20 cellular contexts compared by ENCODE assay signal in the genomic region with DNA sequence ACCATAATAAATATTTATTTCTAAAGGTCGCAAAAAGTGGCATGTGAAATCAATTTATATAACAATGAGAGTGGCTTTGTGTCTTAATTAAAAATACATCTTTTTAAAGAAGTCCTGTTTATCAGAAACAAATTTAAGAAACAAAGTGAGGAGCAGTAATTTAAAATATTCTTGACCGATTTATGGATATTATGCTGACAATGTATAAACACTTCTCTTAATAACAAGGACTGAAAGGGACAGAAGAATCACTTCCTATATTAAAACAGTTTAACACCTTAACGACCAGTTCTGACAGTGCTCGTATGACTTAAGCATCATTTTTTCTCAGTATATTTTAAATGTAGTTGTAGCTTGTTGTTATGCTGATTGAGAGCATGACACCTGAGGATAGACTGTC.
DNase-seq lines count a peak whose midpoint lies in the region; ATAC-seq, FAIRE-seq and TF ChIP-seq lines count a peak whose summit lies in the region.
"Had no signal": no experiment of that assay in that cellular context is flagged by ENCODE, and none has a peak within 500 bp of the region (broad histone marks: within the 10 kb centered on the region; RNA-seq: fewer than 3 reads in every experiment).

No MANE protein-coding gene starts in this region.

- no peaks in the 10 kb centered on the region for H3K9me1 ChIP-seq in IMR-90 (ENCODE audit: insufficient read depth, low read length)

- no peaks in the 10 kb centered on the region for H3K27me3 ChIP-seq in IMR-90 (ENCODE audit: control insufficient read depth, insufficient read depth, low read length)
- no peaks in the 10 kb centered on the region for H3K27me3 ChIP-seq in right atrium auricular region
- H3K27me3 ChIP-seq: BLaER1 treated with 17β-estradiol and CSF1 and Interleukin-3, amounts not matched to agents 10 nM and 100 nM had no signal

- H3K4me1 ChIP-seq in IMR-90 (ENCODE audit: control insufficient read depth, insufficient read depth, low read length): no peaks in the 10 kb centered on the region
- H3K4me1 ChIP-seq in right atrium auricular region: no peaks in the 10 kb centered on the region
- H3K4me1 ChIP-seq: Caco-2 had no signal

- no peak overlapping the region for H2BK15ac ChIP-seq in IMR-90 (ENCODE audit: low read depth, low read length)

- peak; percentile 32 for FAIRE-seq in A204.1 (lab: Jason Lieb, UNC)
- FAIRE-seq: D721Med, G401.6, GM12891 had no signal

- no peak overlapping the region for H3K4me2 ChIP-seq in IMR-90 (ENCODE audit: low read depth, low read length)
- H3K4me2 ChIP-seq: BLaER1 treated with 17β-estradiol and CSF1 and Interleukin-3, amounts not matched to agents 10 nM and 100 nM had no signal

- H2AFZ ChIP-seq in IMR-90 (replicated peaks; ENCODE audit: low read length, poor library complexity): no peak overlapping the region

- CTCF ChIA-PET in IMR-90 (lab: Yijun Ruan, JAX): no interaction called here

- no peak overlapping the region for H3K56ac ChIP-seq in IMR-90 (ENCODE audit: extremely low read depth, insufficient read depth, low read length)

- H3K36me3 ChIP-seq in IMR-90 (ENCODE audit: control insufficient read depth, insufficient read depth, low read length) (no peaks in the 10 kb centered on the region), right atrium auricular region (no peaks in the 10 kb centered on the region)
- H3K36me3 ChIP-seq: BLaER1 treated with 17β-estradiol and CSF1 and Interleukin-3, amounts not matched to agents 10 nM and 100 nM had no signal

- dilution Hi-C loops in IMR-90 (cut with HindIII; ENCODE audit: low sequenced_read_pairs, unreplicated experiment): no loop called here

- H3K27ac ChIP-seq in IMR-90 (ENCODE audit: insufficient read depth, low read length): no peak overlapping the region
- H3K27ac ChIP-seq in right atrium auricular region: no peak overlapping the region
- H3K27ac ChIP-seq: 22Rv1; BLaER1 treated with 17β-estradiol and CSF1 and Interleukin-3, amounts not matched to agents 10 nM and 100 nM; C4-2B had no signal

- H2AK9ac ChIP-seq in IMR-90 (replicated peaks; ENCODE audit: low read depth, low read length, poor library complexity): no peak overlapping the region

- H3K18ac ChIP-seq in IMR-90 (ENCODE audit: low read depth, low read length): no peak overlapping the region

- no peak overlapping the region for H3K9ac ChIP-seq in IMR-90 (ENCODE audit: low read depth, low read length)
- H3K9ac ChIP-seq: BLaER1 treated with 17β-estradiol and CSF1 and Interleukin-3, amounts not matched to agents 10 nM and 100 nM had no signal

- no peak for TF ChIP-seq RAD21 in IMR-90 (IDR thresholded peaks at IDR 0.05; ENCODE audit: low read length)

- no CpG with 5 or more reads among the region's 4 CpGs for WGBS in IMR-90 (ENCODE audit: extremely low coverage in 2 of 2, insufficient read length in 1 of 2), 2 experiments

- TF ChIP-seq POLR2A in IMR-90 (IDR thresholded peaks at IDR 0.05; ENCODE audit: low read depth, low read length): no peak

- no peak overlapping the region for H4K8ac ChIP-seq in IMR-90 (ENCODE audit: low read depth in 2 of 2, low read length in 2 of 2)

- H3K4me3 ChIP-seq in IMR-90 (ENCODE audit: insufficient read depth, low read depth, low read length) (no peak overlapping the region), right atrium auricular region (no peak overlapping the region)
- H3K4me3 ChIP-seq: BLaER1 treated with 17β-estradiol and CSF1 and Interleukin-3, amounts not matched to agents 10 nM and 100 nM had no signal

- H3K9me3 ChIP-seq in IMR-90 (ENCODE audit: control insufficient read depth, insufficient read depth, low read length): peaks cover 4% of the 10 kb centered on the region
- H3K9me3 ChIP-seq in right atrium auricular region: no peaks in the 10 kb centered on the region
- H3K9me3 ChIP-seq: BLaER1 treated with 17β-estradiol and CSF1 and Interleukin-3, amounts not matched to agents 10 nM and 100 nM; Caco-2 had no signal

- no peak overlapping the region for H4K91ac ChIP-seq in IMR-90 (ENCODE audit: insufficient read depth, low read depth, low read length)

- H3K9me3 Mint-ChIP-seq in activated naive CD4-positive, alpha-beta T cell treated with anti-CD3 and anti-CD28 coated beads, Interleukin-2, amount 50 U/mL, for 24 hours: peaks cover 9% of the 10 kb centered on the region
- H3K9me3 Mint-ChIP-seq: CD4-positive, alpha-beta T cell had no signal

- no peak overlapping the region for H2BK120ac ChIP-seq in IMR-90 (ENCODE audit: low read depth, low read length)

- TF ChIP-seq CTCF in IMR-90 (conservative IDR thresholded peaks at IDR 0.05; ENCODE audit: low read depth, low read length) (no peak), right atrium auricular region (IDR thresholded peaks at IDR 0.05) (no peak)

- H3K4ac ChIP-seq in IMR-90 (ENCODE audit: low read depth, low read length): no peak overlapping the region

- no peak overlapping the region for H3K23ac ChIP-seq in IMR-90 (ENCODE audit: low read depth, low read length)

- ATAC-seq in IMR-90 (ENCODE audit: low read depth): no peak
- ATAC-seq: CD8-positive, alpha-beta T cell had no signal

- H3K79me1 ChIP-seq in IMR-90 (ENCODE audit: low read depth in 1 of 2, low read length in 2 of 2): no peaks in the 10 kb centered on the region

- in situ Hi-C loops in IMR-90 (cut with MboI; ENCODE audit: low sequenced_read_pairs): no loop called here

- BruUV-seq in IMR-90 (replicated peaks; lab: Mats Ljungman, UMichigan): no TSS peak

- H3K4me1 Mint-ChIP-seq in activated naive CD4-positive, alpha-beta T cell treated with anti-CD3 and anti-CD28 coated beads, Interleukin-2, amount 50 U/mL, for 24 hours: no peaks in the 10 kb centered on the region
- H3K4me1 Mint-ChIP-seq: B cell had no signal

- H2BK5ac ChIP-seq in IMR-90 (ENCODE audit: low read depth, low read length, poor library complexity, severe bottlenecking): no peak overlapping the region

- no peak overlapping the region for H2AK5ac ChIP-seq in IMR-90 (ENCODE audit: low read depth, low read length)

- no peak overlapping the region for H2BK20ac ChIP-seq in IMR-90 (ENCODE audit: low read depth, low read length)

- H3K36me3 Mint-ChIP-seq in activated naive CD4-positive, alpha-beta T cell treated with anti-CD3 and anti-CD28 coated beads, Interleukin-2, amount 50 U/mL, for 24 hours: no peaks in the 10 kb centered on the region
- H3K36me3 Mint-ChIP-seq: CD8-positive, alpha-beta T cell had no signal

- no peak overlapping the region for H3K4me3 Mint-ChIP-seq in activated naive CD4-positive, alpha-beta T cell treated with anti-CD3 and anti-CD28 coated beads, Interleukin-2, amount 50 U/mL, for 24 hours
- H3K4me3 Mint-ChIP-seq: B cell; CD4-positive, alpha-beta T cell; CD8-positive, alpha-beta T cell had no signal

- H3K27ac Mint-ChIP-seq in activated naive CD4-positive, alpha-beta T cell treated with anti-CD3 and anti-CD28 coated beads, Interleukin-2, amount 50 U/mL, for 24 hours: peak overlapping the region; percentile 21
- H3K27ac Mint-ChIP-seq: B cell; CD4-positive, alpha-beta T cell; CD8-positive, alpha-beta T cell had no signal

- POLR2A ChIA-PET in IMR-90 (lab: Charles Lee; ENCODE audit: unreplicated experiment): no interaction called here

- no peak for DNase-seq in activated naive CD4-positive, alpha-beta T cell treated with Interleukin-2 at 50 U/mL for 16 hours
- DNase-seq in IMR-90 (no peak), right atrium auricular region (ENCODE audit: low spot score) (no peak)
- DNase-seq in stimulated activated CD4-positive, alpha-beta T cell treated with anti-CD3 and anti-CD28 coated beads, Interleukin-15, amount 100 ng/mL, for 24 hours: no peak
- DNase-seq: AML-193; Caco-2; Calu3; CD4-positive, alpha-beta T cell; CD8-positive, alpha-beta T cell; DMS79 treated with DMSO at 0.1 percent for 48 hours; GF-D8 had no signal

- no peaks in the 10 kb centered on the region for H3K27me3 Mint-ChIP-seq in activated naive CD4-positive, alpha-beta T cell treated with anti-CD3 and anti-CD28 coated beads, Interleukin-2, amount 50 U/mL, for 24 hours
- H3K27me3 Mint-ChIP-seq: CD4-positive, alpha-beta T cell had no signal

- H4K20me1 ChIP-seq in IMR-90 (ENCODE audit: insufficient read depth, low read length): no peaks in the 10 kb centered on the region
- H4K20me1 ChIP-seq: BLaER1 treated with 17β-estradiol and CSF1 and Interleukin-3, amounts not matched to agents 10 nM and 100 nM had no signal

- intact Hi-C loops in IMR-90 (cut with micrococcal nuclease): no loop called here

- no peak overlapping the region for H3K14ac ChIP-seq in IMR-90 (replicated peaks; ENCODE audit: low read depth, low read length)

- no peak overlapping the region for H4K5ac ChIP-seq in IMR-90 (ENCODE audit: low read depth, low read length)

TF ChIP-seq in IMR-90, 13 proteins besides CTCF, POLR2A, EP300 and RAD21:
- TF ChIP-seq MAFK (IDR thresholded peaks at IDR 0.05; ENCODE audit: low read depth, low read length): peak; percentile 39
- TF ChIP-seq BHLHE40 (IDR thresholded peaks at IDR 0.05; ENCODE audit: low read depth, low read length): no peak
